18 cellular contexts compared by ENCODE assay signal in genomic region chr11:44751066-44751465, GRCh38. TPM values are rescaled to one million over a fixed set of nuclear protein-coding genes. Genes with fewer than 3 reads are reported as not detected.
"Had no signal": no experiment of that assay in that cellular context is flagged by ENCODE, and none has a peak within 500 bp of the region (broad histone marks: within the 10 kb centered on the region; RNA-seq: fewer than 3 reads in every experiment).

No MANE protein-coding gene starts in this region.

- H3K9me3 ChIP-seq: ascending aorta, heart right ventricle, ovary had no signal

- H3K4me3 Mint-ChIP-seq: activated CD4-positive, alpha-beta T cell treated with anti-CD3 and anti-CD28 coated beads for 36 hours; activated CD8-positive, alpha-beta T cell treated with anti-CD3 and anti-CD28 coated beads for 36 hours; activated T-cell treated with anti-CD3 and anti-CD28 coated beads, Interleukin-2, amount 50 U/mL, for 72 hours; dendritic cell treated with granulocyte-macrophage colony-stimulating factor and Interleukin-4, amounts not matched to agents 40 ng/mL and 50 ng/mL, for 4 days; neural progenitor cell; stimulated activated effector memory CD8-positive, alpha-beta T cell treated with anti-CD3 and anti-CD28 coated beads, Interleukin-12 subunit alpha, Interleukin-12 subunit beta, amount 100 ng/mL, for 72 hours; type B pancreatic cell had no signal

- H3K36me3 ChIP-seq: ascending aorta, heart right ventricle, neural progenitor cell, ovary, WERI-Rb-1 had no signal

- ATAC-seq: activated CD4-positive, alpha-beta T cell treated with anti-CD3 and anti-CD28 coated beads for 36 hours; activated CD8-positive, alpha-beta T cell treated with anti-CD3 and anti-CD28 coated beads for 36 hours; activated T-cell treated with anti-CD3 and anti-CD28 coated beads, Interleukin-2, amount 50 U/mL, for 72 hours; foreskin keratinocyte; stimulated activated effector memory CD8-positive, alpha-beta T cell treated with anti-CD3 and anti-CD28 coated beads, Interleukin-12 subunit alpha, Interleukin-12 subunit beta, amount 100 ng/mL, for 72 hours had no signal

- H3K27me3 Mint-ChIP-seq: activated CD4-positive, alpha-beta T cell treated with anti-CD3 and anti-CD28 coated beads for 36 hours; activated CD8-positive, alpha-beta T cell treated with anti-CD3 and anti-CD28 coated beads for 36 hours had no signal

- H3K36me3 Mint-ChIP-seq: stimulated activated effector memory CD8-positive, alpha-beta T cell treated with anti-CD3 and anti-CD28 coated beads, Interleukin-12 subunit alpha, Interleukin-12 subunit beta, amount 100 ng/mL, for 72 hours; type B pancreatic cell had no signal

- DNase-seq: activated CD4-positive, alpha-beta T cell treated with anti-CD3 and anti-CD28 coated beads for 36 hours; activated CD8-positive, alpha-beta memory T cell treated with anti-CD3 and anti-CD28 coated beads, Interleukin-2, amount 50 U/mL, for 4 hours; activated CD8-positive, alpha-beta T cell treated with anti-CD3 and anti-CD28 coated beads for 36 hours; activated T-cell treated with anti-CD3 and anti-CD28 coated beads, Interleukin-2, amount 50 U/mL, for 72 hours; foreskin keratinocyte; heart right ventricle; mesendoderm; ovary; T1000; WERI-Rb-1 had no signal

- H3K27ac ChIP-seq: foreskin keratinocyte, neural progenitor cell, ovary, WERI-Rb-1 had no signal

- H3K4me1 ChIP-seq: foreskin keratinocyte had no signal

- H3K27me3 ChIP-seq: ascending aorta, heart right ventricle, ovary had no signal

- H3K9me3 Mint-ChIP-seq: activated CD8-positive, alpha-beta T cell treated with anti-CD3 and anti-CD28 coated beads for 36 hours; activated T-cell treated with anti-CD3 and anti-CD28 coated beads, Interleukin-2, amount 50 U/mL, for 72 hours; dendritic cell treated with granulocyte-macrophage colony-stimulating factor and Interleukin-4, amounts not matched to agents 40 ng/mL and 50 ng/mL, for 4 days; neural progenitor cell; stimulated activated effector memory CD8-positive, alpha-beta T cell treated with anti-CD3 and anti-CD28 coated beads, Interleukin-12 subunit alpha, Interleukin-12 subunit beta, amount 100 ng/mL, for 72 hours; type B pancreatic cell had no signal

- H3K4me3 ChIP-seq: ascending aorta, heart right ventricle, neural progenitor cell, ovary, skin epidermis had no signal

- H3K27ac Mint-ChIP-seq: activated CD4-positive, alpha-beta T cell treated with anti-CD3 and anti-CD28 coated beads for 36 hours; activated CD8-positive, alpha-beta T cell treated with anti-CD3 and anti-CD28 coated beads for 36 hours; activated T-cell treated with anti-CD3 and anti-CD28 coated beads, Interleukin-2, amount 50 U/mL, for 72 hours; dendritic cell treated with granulocyte-macrophage colony-stimulating factor and Interleukin-4, amounts not matched to agents 40 ng/mL and 50 ng/mL, for 4 days; neural progenitor cell; stimulated activated effector memory CD8-positive, alpha-beta T cell treated with anti-CD3 and anti-CD28 coated beads, Interleukin-12 subunit alpha, Interleukin-12 subunit beta, amount 100 ng/mL, for 72 hours; type B pancreatic cell had no signal

RNA-seq across cellular contexts. Expression of gene TSPAN18, which starts 24.3 kb away (rescaled TPM):
- total RNA-seq: SK-MEL-5 had no signal
- polyA plus RNA-seq: foreskin keratinocyte, keratinocyte had no signal
